ENCODE assay signal across 25 cellular contexts in the genomic region with DNA sequence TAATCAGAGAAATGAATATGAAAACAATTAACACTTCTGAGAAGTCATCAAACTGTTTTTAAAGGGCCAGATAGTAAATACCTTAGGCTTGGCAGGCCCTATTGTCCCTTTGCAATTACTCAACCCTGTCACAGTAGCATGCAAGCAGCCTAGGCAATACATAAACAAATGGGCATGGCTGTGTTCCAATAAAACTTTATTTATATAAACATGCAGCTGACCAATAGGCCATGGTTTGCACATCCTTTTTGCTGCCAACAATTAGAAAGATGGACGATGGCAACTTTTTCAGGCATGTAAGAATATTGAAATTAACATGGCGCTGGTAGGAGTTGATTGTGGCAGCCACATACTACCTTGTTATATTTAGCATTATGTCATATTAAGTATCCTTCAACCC.
DNase-seq lines count a peak whose midpoint lies in the region; ATAC-seq, FAIRE-seq and TF ChIP-seq lines count a peak whose summit lies in the region.
"Had no signal": no experiment of that assay in that cellular context is flagged by ENCODE, and none has a peak within 500 bp of the region (broad histone marks: within the 10 kb centered on the region; RNA-seq: fewer than 3 reads in every experiment).

No MANE protein-coding gene starts in this region.

- H3K27ac ChIP-seq in K562 (ENCODE audit: extremely low read depth, low read depth, low read length) (no peak overlapping the region), neuronal stem cell (replicated peaks; ENCODE audit: low read length) (no peak overlapping the region), small intestine (ENCODE audit: low read depth in 1 of 2, low read length in 1 of 2) (no peak overlapping the region)
- H3K27ac ChIP-seq: BLaER1 had no signal

- H3K4ac ChIP-seq in neuronal stem cell (ENCODE audit: low read length) = no peak overlapping the region

- no peaks in the 10 kb centered on the region for H3K9me3 ChIP-seq in K562 (replicated peaks; ENCODE audit: control insufficient read depth, insufficient read depth, low read depth, low read length)
- no peaks in the 10 kb centered on the region for H3K9me3 ChIP-seq in neuronal stem cell (replicated peaks in 1 of 2; ENCODE audit: control insufficient read depth in 2 of 2, insufficient read depth in 1 of 2, low read depth in 1 of 2, low read length in 2 of 2)
- no peaks in the 10 kb centered on the region for H3K9me3 ChIP-seq in small intestine (ENCODE audit: control insufficient read depth, low read depth)
- H3K9me3 ChIP-seq: BE2C, BLaER1 had no signal

- no peak overlapping the region for H2BK120ac ChIP-seq in neuronal stem cell (ENCODE audit: low read depth, low read length)

- no peaks in the 10 kb centered on the region for H3K79me1 ChIP-seq in neuronal stem cell (ENCODE audit: low read depth, low read length)

- no peak for TF ChIP-seq RAD21 in K562 (CRISPR knock-in tag; conservative IDR thresholded peaks at IDR 0.05 in 1 of 2, IDR thresholded peaks at IDR 0.05 in 1 of 2)

- POLR2A ChIA-PET in K562 (lab: Yijun Ruan, JAX) = no interaction called here

- H3K36me3 ChIP-seq in K562 (ENCODE audit: control insufficient read depth, insufficient read depth, low read length) (no peaks in the 10 kb centered on the region), neuronal stem cell (replicated peaks in 1 of 2; ENCODE audit: control insufficient read depth in 2 of 2, insufficient read depth in 2 of 2, low read length in 2 of 2) (no peaks in the 10 kb centered on the region), small intestine (ENCODE audit: control insufficient read depth in 2 of 2, insufficient read depth in 2 of 2, low read length in 2 of 2) (no peaks in the 10 kb centered on the region)
- H3K36me3 ChIP-seq: BE2C, BLaER1 had no signal

- TF ChIP-seq EP300 in K562 (IDR thresholded peaks at IDR 0.05; ENCODE audit: low read length) = no peak

- no peaks in the 10 kb centered on the region for H3K9me1 ChIP-seq in K562 (ENCODE audit: control insufficient read depth, insufficient read depth, low read length)

- intact Hi-C loops in K562 (cut with micrococcal nuclease) = no loop called here

- TF ChIP-seq CTCF in K562 (IDR thresholded peaks at IDR 0.05 in 2 of 3, conservative IDR thresholded peaks at IDR 0.05 in 1 of 3; ENCODE audit: insufficient read depth in 2 of 3, low read depth in 1 of 3, low read length in 3 of 3) = no peak

- 2% methylated on average over 2 of the region's 2 CpGs for WGBS in K562 (ENCODE audit: insufficient coverage, low coverage, missing lambda C conversion rate)
- no CpG with 5 or more reads among the region's 2 CpGs for WGBS in neuronal stem cell (ENCODE audit: extremely low coverage in 2 of 2, insufficient read length in 2 of 2, insufficient replicate concordance in 1 of 2), 2 donors
- WGBS in small intestine, 3 donors = 92 to 100% (median 95%) methylated on average over 2 of the region's 2 CpGs

- no peak overlapping the region for H4K91ac ChIP-seq in neuronal stem cell (ENCODE audit: low read depth, low read length, poor library complexity)

- CTCF ChIA-PET in K562 (lab: Yijun Ruan, JAX; ENCODE audit: low intra/inter-chr PET ratio) = no interaction called here

- no peaks in the 10 kb centered on the region for H4K20me1 ChIP-seq in K562 (replicated peaks; ENCODE audit: control insufficient read depth, insufficient read depth, low read length)
- H4K20me1 ChIP-seq: BLaER1 had no signal

- no peak overlapping the region for H2BK5ac ChIP-seq in neuronal stem cell (ENCODE audit: low read length)

- H4K8ac ChIP-seq in neuronal stem cell (ENCODE audit: low read depth, low read length) = no peak overlapping the region

- no peaks in the 10 kb centered on the region for H3K79me2 ChIP-seq in K562 (ENCODE audit: control insufficient read depth, insufficient read depth, low read length)

- ATAC-seq in K562 (no peak), GM21423 (IDR thresholded peaks at IDR 0.05; ENCODE audit: unreplicated experiment) (no peak), HG03280 (IDR thresholded peaks at IDR 0.05; ENCODE audit: unreplicated experiment) (no peak)

- no peaks in the 10 kb centered on the region for H3K4me1 ChIP-seq in K562 (replicated peaks in 1 of 2; ENCODE audit: control insufficient read depth in 2 of 2, insufficient read depth in 2 of 2, low read length in 2 of 2)
- H3K4me1 ChIP-seq in neuronal stem cell (ENCODE audit: control insufficient read depth in 2 of 2, insufficient read depth in 1 of 2, low read depth in 1 of 2, low read length in 2 of 2) = no peaks in the 10 kb centered on the region
- H3K4me1 ChIP-seq in small intestine (ENCODE audit: control insufficient read depth in 2 of 2, insufficient read depth in 1 of 2, low read depth in 1 of 2, low read length in 1 of 2) = no peaks in the 10 kb centered on the region
- H3K4me1 ChIP-seq: BE2C, BLaER1 had no signal

- no peak overlapping the region for H2AK5ac ChIP-seq in neuronal stem cell (ENCODE audit: low read depth, low read length)

- H2BK12ac ChIP-seq in neuronal stem cell (ENCODE audit: low read length) = no peak overlapping the region

- H3K9ac ChIP-seq in K562 (ENCODE audit: insufficient read depth in 1 of 2, low read depth in 2 of 2, low read length in 2 of 2) (no peak overlapping the region), neuronal stem cell (ENCODE audit: low read depth, low read length, poor library complexity) (no peak overlapping the region)
- H3K9ac ChIP-seq: BLaER1 had no signal

- in situ Hi-C loops in K562 (cut with MboI) = no loop called here

- no peak overlapping the region for H2BK15ac ChIP-seq in neuronal stem cell (ENCODE audit: low read length)

- no peaks in the 10 kb centered on the region for H3K27me3 ChIP-seq in K562 (ENCODE audit: control insufficient read depth in 2 of 2, insufficient read depth in 2 of 2, low read length in 2 of 2)
- H3K27me3 ChIP-seq in neuronal stem cell (ENCODE audit: control insufficient read depth in 3 of 3, insufficient read depth in 3 of 3, low read depth in 1 of 3, low read length in 3 of 3) = no peaks in the 10 kb centered on the region
- H3K27me3 ChIP-seq in small intestine (ENCODE audit: control insufficient read depth in 2 of 2, insufficient read depth in 2 of 2, low read length in 2 of 2) = no peaks in the 10 kb centered on the region
- H3K27me3 ChIP-seq: BE2C, BLaER1 had no signal

- H2AFZ ChIP-seq in K562 (ENCODE audit: low read depth, low read length) (no peak overlapping the region), neuronal stem cell (ENCODE audit: low read length) (peak overlapping the region; percentile 65)

- H3K4me2 ChIP-seq in K562 (ENCODE audit: insufficient read depth, low read length) = no peak overlapping the region
- H3K4me2 ChIP-seq in neuronal stem cell (ENCODE audit: insufficient read depth, low read length, poor library complexity, severe bottlenecking) = no peak overlapping the region
- H3K4me2 ChIP-seq: BLaER1 had no signal

- no peak overlapping the region for H3K18ac ChIP-seq in neuronal stem cell (ENCODE audit: low read length)

- no peak for TF ChIP-seq POLR2A in K562 (conservative IDR thresholded peaks at IDR 0.05)

- BruUV-seq in K562 (replicated peaks; lab: Mats Ljungman, UMichigan) = no TSS peak

- FAIRE-seq in K562 (lab: Jason Lieb, UNC) (no peak), small intestine (lab: Jason Lieb, UNC) (no peak)
- FAIRE-seq: A204.1, GM12891, GM19239 had no signal

- no peak overlapping the region for H3K14ac ChIP-seq in neuronal stem cell (ENCODE audit: low read length)

- DNase-seq in M059J (ENCODE audit: low read depth) (peak; percentile 35), K562 (ENCODE audit: extremely low read depth in 1 of 4, low spot score in 3 of 4) (no peak), neuronal stem cell (ENCODE audit: low spot score) (no peak), small intestine (no peak)
- DNase-seq: 8988T; ACHN; BE2C; C1 segment of cervical spinal cord; CD4-positive, alpha-beta memory T cell; CD4-positive, CD25-positive, alpha-beta regulatory T cell; CD8-positive, alpha-beta memory T cell; COR-L47; DMS 273 treated with DMSO at 0.1 percent for 48 hours; DMS153; DMS53; DMS79; DND-41; EL; GDM1 had no signal

- no peak overlapping the region for H3K23ac ChIP-seq in neuronal stem cell (ENCODE audit: low read depth, low read length, poor library complexity)

- H3K4me3 ChIP-seq in K562 = no peak overlapping the region
- no peak overlapping the region for H3K4me3 ChIP-seq in neuronal stem cell (ENCODE audit: low read length in 2 of 2)
- no peak overlapping the region for H3K4me3 ChIP-seq in small intestine (ENCODE audit: low read depth in 1 of 2, low read length in 2 of 2)
- H3K4me3 ChIP-seq: BLaER1 had no signal

TF ChIP-seq in K562, 482 proteins besides CTCF, POLR2A, EP300 and RAD21 (continues in another document):
- TF ChIP-seq, protein P1, sequence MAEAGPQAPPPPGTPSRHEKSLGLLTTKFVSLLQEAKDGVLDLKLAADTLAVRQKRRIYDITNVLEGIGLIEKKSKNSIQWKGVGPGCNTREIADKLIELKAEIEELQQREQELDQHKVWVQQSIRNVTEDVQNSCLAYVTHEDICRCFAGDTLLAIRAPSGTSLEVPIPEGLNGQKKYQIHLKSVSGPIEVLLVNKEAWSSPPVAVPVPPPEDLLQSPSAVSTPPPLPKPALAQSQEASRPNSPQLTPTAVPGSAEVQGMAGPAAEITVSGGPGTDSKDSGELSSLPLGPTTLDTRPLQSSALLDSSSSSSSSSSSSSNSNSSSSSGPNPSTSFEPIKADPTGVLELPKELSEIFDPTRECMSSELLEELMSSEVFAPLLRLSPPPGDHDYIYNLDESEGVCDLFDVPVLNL (CRISPR knock-in tag; IDR thresholded peaks at IDR 0.05; ENCODE audit: low read depth) = no peak
- TF ChIP-seq ADNP (tag; IDR thresholded peaks at IDR 0.05) (no peak), HNRNPLL (IDR thresholded peaks at IDR 0.05; ENCODE audit: low read depth, low read length, poor library complexity, severe bottlenecking) (no peak)
